8 cellular contexts compared by ENCODE assay signal in genomic region chr17:69471406-69471805, GRCh38.
"Had no signal": no experiment of that assay in that cellular context is flagged by ENCODE, and none has a peak within 500 bp of the region (broad histone marks: within the 10 kb centered on the region; RNA-seq: fewer than 3 reads in every experiment).

No MANE protein-coding gene starts in this region.

- H2AFZ ChIP-seq: GM23248 had no signal

- H3K27ac ChIP-seq: GM23248, HL-60 had no signal

- H3K9ac ChIP-seq: GM23248 had no signal

- H3K4me3 ChIP-seq: GM23248, HAP-1 had no signal

- H3K36me3 ChIP-seq: HAP-1 had no signal

- DNase-seq: GM23248, GOT3, H7, HFFc6, KBM-7 had no signal

- ATAC-seq: HCT116 had no signal

- H3K9me3 ChIP-seq: HAP-1 had no signal
